ENCODE assay signal across 11 cellular contexts in genomic region chr3:30286811-30287210, GRCh38.
DNase-seq lines count a peak whose midpoint lies in the region; TF ChIP-seq lines count a peak whose summit lies in the region.
"Had no signal": no experiment of that assay in that cellular context is flagged by ENCODE, and none has a peak within 500 bp of the region (broad histone marks: within the 10 kb centered on the region; RNA-seq: fewer than 3 reads in every experiment).

No MANE protein-coding gene starts in this region.

- in situ Hi-C loops in GM23248 (cut with MboI): no loop called here

- H3K9me3 ChIP-seq in GM23248 (ENCODE audit: low read depth) (no peaks in the 10 kb centered on the region), esophagus muscularis mucosa (no peaks in the 10 kb centered on the region), skeletal muscle tissue (ENCODE audit: control insufficient read depth in 3 of 3, low read length in 3 of 3) (no peaks in the 10 kb centered on the region)

- no peak overlapping the region for H3K9ac ChIP-seq in GM23248
- H3K9ac ChIP-seq in skeletal muscle tissue (ENCODE audit: low read depth in 1 of 3, low read length in 3 of 3): no peak overlapping the region
- H3K9ac ChIP-seq: parathyroid adenoma had no signal

- H3K27me3 ChIP-seq in GM23248 (replicated peaks; ENCODE audit: insufficient read depth): no peaks in the 10 kb centered on the region
- no peaks in the 10 kb centered on the region for H3K27me3 ChIP-seq in esophagus muscularis mucosa
- no peaks in the 10 kb centered on the region for H3K27me3 ChIP-seq in skeletal muscle tissue (ENCODE audit: control insufficient read depth in 3 of 3, insufficient read depth in 3 of 3, low read length in 3 of 3)

- no peak overlapping the region for H2AFZ ChIP-seq in GM23248
- H2AFZ ChIP-seq: parathyroid adenoma had no signal

- whole genome bisulfite sequencing in GM23248 (ENCODE audit: low coverage in 1 of 2, low lambda C conversion rate in 2 of 2, missing lambda C conversion rate in 2 of 2), 2 experiments: 73 to 78% methylated on average over 2 of the region's 2 CpGs
- 88% methylated on average over 2 of the region's 2 CpGs for WGBS in esophagus muscularis mucosa

- no peak for TF ChIP-seq EP300 in esophagus muscularis mucosa (IDR thresholded peaks at IDR 0.05)

- H4K20me1 ChIP-seq in GM23248 (ENCODE audit: insufficient read depth): no peaks in the 10 kb centered on the region

- no peak for TF ChIP-seq POLR2A in esophagus muscularis mucosa (IDR thresholded peaks at IDR 0.05; ENCODE audit: low read depth)

- DNase-seq in GM23248: peak; percentile 59
- DNase-seq in RPMI7951 (ENCODE audit: low read depth): peak; percentile 85
- no peak for DNase-seq in esophagus muscularis mucosa (ENCODE audit: extremely low spot score)
- DNase-seq in stimulated activated CD4-positive, alpha-beta T cell treated with anti-CD3 and anti-CD28 coated beads, Interleukin-1b, Interleukin-23, amount 100 ng/mL, for 48 hours: no peak
- no peak for DNase-seq in anterior cingulate cortex (lab: John Stamatoyannopoulos, UW)
- no peak for DNase-seq in activated gamma-delta T cell (lab: John Stamatoyannopoulos, UW)
- DNase-seq: activated gamma-delta T cell treated with Interleukin-2 at 50 U/mL for 16 hours; central memory CD4-positive, alpha-beta T cell had no signal

- H3K4me1 ChIP-seq in GM23248 (ENCODE audit: insufficient read depth) (peaks cover 63% of the 10 kb centered on the region), esophagus muscularis mucosa (peaks cover 29 to 51% (median 37%) of the 10 kb centered on the region in 4 donors), skeletal muscle tissue (ENCODE audit: control insufficient read depth in 3 of 3, insufficient read depth in 3 of 3, low read length in 3 of 3) (peaks cover 8 to 16% (median 14%) of the 10 kb centered on the region in 3 donors)
- H3K4me1 ChIP-seq: parathyroid adenoma had no signal

- peak overlapping the region; percentile 55 for H3K4me2 ChIP-seq in GM23248 (ENCODE audit: unreplicated experiment)

- H3F3A ChIP-seq in GM23248 (ENCODE audit: insufficient read depth): peaks cover 52% of the 10 kb centered on the region

- no peaks in the 10 kb centered on the region for H3K36me3 ChIP-seq in GM23248 (ENCODE audit: low read depth)
- no peaks in the 10 kb centered on the region for H3K36me3 ChIP-seq in esophagus muscularis mucosa
- no peaks in the 10 kb centered on the region for H3K36me3 ChIP-seq in skeletal muscle tissue (ENCODE audit: control insufficient read depth in 3 of 3, insufficient read depth in 3 of 3, low read length in 3 of 3)

- no peaks in the 10 kb centered on the region for H3K79me2 ChIP-seq in GM23248 (ENCODE audit: insufficient read depth)
- H3K79me2 ChIP-seq: parathyroid adenoma had no signal

- TF ChIP-seq CTCF in esophagus muscularis mucosa (IDR thresholded peaks at IDR 0.05): no peak

- no peaks in the 10 kb centered on the region for H3K9me2 ChIP-seq in GM23248 (ENCODE audit: insufficient read depth)

- intact Hi-C loops in esophagus muscularis mucosa (cut with DNase I): no loop called here

- H3K4me3 ChIP-seq in GM23248 (no peak overlapping the region), esophagus muscularis mucosa (no peak overlapping the region), skeletal muscle tissue (ENCODE audit: low read length in 3 of 3) (no peak overlapping the region)
- H3K4me3 ChIP-seq: GM12878 had no signal

- H3K27ac ChIP-seq in GM23248 (peak overlapping the region; percentile 69), esophagus muscularis mucosa (replicated peaks in 1 of 4) (peak overlapping the region; percentile 55 to 68 (median 64)), skeletal muscle tissue (ENCODE audit: low read depth, low read length) (peak overlapping the region; percentile 61)

Comparison
In these comparisons a context has a peak if more than half of its experiments do, and no peak if none do; other contexts are left out.
1. DNase-seq: peak in GM23248 (single experiment) and RPMI7951 (single experiment); none in esophagus muscularis mucosa (single experiment), stimulated activated CD4-positive, alpha-beta T cell treated with anti-CD3 and anti-CD28 coated beads, Interleukin-1b, Interleukin-23, amount 100 ng/mL, for 48 hours (single experiment), anterior cingulate cortex (0 of 58) and activated gamma-delta T cell (single experiment).
2. Peak in every context shown above with its lines, with median percentiles within 50 percentile points of each other: H3K27ac ChIP-seq.